In genomic region chr9:135521608-135522095, GRCh38 we compare ENCODE assay signal across 24 cellular contexts. TPM values are rescaled to one million over a fixed set of nuclear protein-coding genes. Genes with fewer than 3 reads are reported as not detected.
"Had no signal": no experiment of that assay in that cellular context is flagged by ENCODE, and none has a peak within 500 bp of the region (broad histone marks: within the 10 kb centered on the region; RNA-seq: fewer than 3 reads in every experiment).

No MANE protein-coding gene starts in this region.

- H3K9me3 Mint-ChIP-seq: activated naive CD8-positive, alpha-beta T cell treated with anti-CD3 and anti-CD28 coated beads for 36 hours; activated T-helper 1 cell treated with anti-CD3 and anti-CD28 coated beads, Interleukin-12 subunit alpha, Interleukin-12 subunit beta, Interleukin-2, Interleukin-4 antibody, amounts not matched to agents 30 ng/mL and 10 ng/mL and 1 ng/mL, durations not matched to agents 14 hours and 24 hours and 36 hours; naive thymus-derived CD8-positive, alpha-beta T cell; neural progenitor cell; stimulated activated naive CD8-positive, alpha-beta T cell treated with anti-CD3 and anti-CD28 coated beads, Interleukin-15, Interleukin-2, amounts not matched to agents 100 ng/mL and 50 ng/mL, for 24 hours had no signal

- H3K4me1 Mint-ChIP-seq: activated naive CD8-positive, alpha-beta T cell treated with anti-CD3 and anti-CD28 coated beads for 36 hours; naive thymus-derived CD8-positive, alpha-beta T cell had no signal

- DNase-seq: activated naive CD8-positive, alpha-beta T cell treated with anti-CD3 and anti-CD28 coated beads for 36 hours; amniotic stem cell; colonic mucosa; kidney glomerular epithelial cell; left ventricle myocardium inferior; pancreas; right cardiac atrium; stimulated activated CD4-positive, alpha-beta T cell treated with anti-CD3 and anti-CD28 coated beads, Interleukin-1b, Interleukin-23, amount 100 ng/mL, for 48 hours; T-helper 1 cell; WERI-Rb-1 had no signal

- ATAC-seq: naive thymus-derived CD8-positive, alpha-beta T cell; pancreas; right cardiac atrium had no signal

- H3K27ac Mint-ChIP-seq: activated naive CD8-positive, alpha-beta T cell treated with anti-CD3 and anti-CD28 coated beads for 36 hours; activated T-helper 1 cell treated with anti-CD3 and anti-CD28 coated beads, Interleukin-12 subunit alpha, Interleukin-12 subunit beta, Interleukin-2, Interleukin-4 antibody, amounts not matched to agents 30 ng/mL and 10 ng/mL and 1 ng/mL, durations not matched to agents 14 hours and 24 hours and 36 hours; mesothelial cell of epicardium; naive thymus-derived CD8-positive, alpha-beta T cell; neural progenitor cell; stimulated activated naive CD8-positive, alpha-beta T cell treated with anti-CD3 and anti-CD28 coated beads, Interleukin-15, Interleukin-2, amounts not matched to agents 100 ng/mL and 50 ng/mL, for 24 hours had no signal

- FAIRE-seq: bronchial epithelial cell, frontal cortex, pancreas, TTC549 had no signal

- H3K36me3 Mint-ChIP-seq: activated naive CD8-positive, alpha-beta T cell treated with anti-CD3 and anti-CD28 coated beads for 36 hours; mesothelial cell of epicardium; naive thymus-derived CD8-positive, alpha-beta T cell; neural progenitor cell had no signal

- H3K4me3 Mint-ChIP-seq: activated naive CD8-positive, alpha-beta T cell treated with anti-CD3 and anti-CD28 coated beads for 36 hours; activated T-helper 1 cell treated with anti-CD3 and anti-CD28 coated beads, Interleukin-12 subunit alpha, Interleukin-12 subunit beta, Interleukin-2, Interleukin-4 antibody, amounts not matched to agents 30 ng/mL and 10 ng/mL and 1 ng/mL, durations not matched to agents 14 hours and 24 hours and 36 hours; mesothelial cell of epicardium; naive thymus-derived CD8-positive, alpha-beta T cell; neural progenitor cell; stimulated activated naive CD8-positive, alpha-beta T cell treated with anti-CD3 and anti-CD28 coated beads, Interleukin-15, Interleukin-2, amounts not matched to agents 100 ng/mL and 50 ng/mL, for 24 hours had no signal

RNA-seq across cellular contexts. Expression of gene LCN1, which starts 0.4 kb away (rescaled TPM):
- total RNA-seq: activated naive CD8-positive, alpha-beta T cell treated with anti-CD3 and anti-CD28 coated beads for 36 hours; activated T-helper 1 cell treated with anti-CD3 and anti-CD28 coated beads, Interleukin-12 subunit alpha, Interleukin-12 subunit beta, Interleukin-2, Interleukin-4 antibody, amounts not matched to agents 30 ng/mL and 10 ng/mL and 1 ng/mL, durations not matched to agents 14 hours and 24 hours and 36 hours; bronchial epithelial cell; colonic mucosa; esophagus muscularis mucosa; frontal cortex; hepatocyte; left ventricle myocardium inferior; lung microvascular endothelial cell; mesothelial cell of epicardium; naive thymus-derived CD8-positive, alpha-beta T cell; pancreas; pulmonary artery endothelial cell; skeletal muscle tissue; vagina had no signal

RNA-seq across cellular contexts. Expression of gene OBP2A, which starts 24.3 kb away (rescaled TPM):
- total RNA-seq: activated naive CD8-positive, alpha-beta T cell treated with anti-CD3 and anti-CD28 coated beads for 36 hours; activated T-helper 1 cell treated with anti-CD3 and anti-CD28 coated beads, Interleukin-12 subunit alpha, Interleukin-12 subunit beta, Interleukin-2, Interleukin-4 antibody, amounts not matched to agents 30 ng/mL and 10 ng/mL and 1 ng/mL, durations not matched to agents 14 hours and 24 hours and 36 hours; bronchial epithelial cell; colonic mucosa; esophagus muscularis mucosa; frontal cortex; hepatocyte; left ventricle myocardium inferior; lung microvascular endothelial cell; mesothelial cell of epicardium; naive thymus-derived CD8-positive, alpha-beta T cell; pancreas; pulmonary artery endothelial cell; right cardiac atrium; skeletal muscle tissue; vagina had no signal

RNA-seq across cellular contexts. Expression of gene PAEP, which starts 39.9 kb away (rescaled TPM):
- total RNA-seq: activated naive CD8-positive, alpha-beta T cell treated with anti-CD3 and anti-CD28 coated beads for 36 hours; activated T-helper 1 cell treated with anti-CD3 and anti-CD28 coated beads, Interleukin-12 subunit alpha, Interleukin-12 subunit beta, Interleukin-2, Interleukin-4 antibody, amounts not matched to agents 30 ng/mL and 10 ng/mL and 1 ng/mL, durations not matched to agents 14 hours and 24 hours and 36 hours; bronchial epithelial cell; colonic mucosa; esophagus muscularis mucosa; frontal cortex; hepatocyte; left ventricle myocardium inferior; lung microvascular endothelial cell; mesothelial cell of epicardium; naive thymus-derived CD8-positive, alpha-beta T cell; pancreas; pulmonary artery endothelial cell; right cardiac atrium; skeletal muscle tissue; vagina had no signal
